Comparison of ENCODE assay signal across 34 cellular contexts in the genomic region with DNA sequence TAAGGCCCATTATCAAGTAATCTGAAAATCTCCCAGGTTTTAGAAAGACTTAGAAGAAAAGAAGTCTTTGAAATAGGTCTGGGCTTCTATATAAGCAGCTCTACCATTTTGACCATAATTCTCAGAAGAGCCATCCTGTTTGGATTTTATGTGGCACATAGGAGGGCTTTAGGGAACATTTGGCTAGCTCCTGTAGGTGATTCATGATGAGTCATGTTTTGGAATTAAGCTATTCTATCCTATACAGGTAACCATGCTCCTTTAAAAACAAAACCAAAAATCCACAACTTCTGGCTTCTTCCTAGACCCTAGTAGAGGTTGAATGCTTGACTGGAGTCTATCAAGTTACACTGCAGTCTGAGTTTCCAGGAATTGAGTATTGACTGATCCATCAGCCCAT. TPM values are rescaled to one million over a fixed set of nuclear protein-coding genes. Genes with fewer than 3 reads are reported as not detected.
"Had no signal": no experiment of that assay in that cellular context is flagged by ENCODE, and none has a peak within 500 bp of the region (broad histone marks: within the 10 kb centered on the region; RNA-seq: fewer than 3 reads in every experiment).

No MANE protein-coding gene starts in this region.

- H3K9me3 Mint-ChIP-seq: activated CD4-positive, alpha-beta memory T cell treated with anti-CD3 and anti-CD28 coated beads for 36 hours; activated CD4-positive, alpha-beta T cell treated with anti-CD3 and anti-CD28 coated beads, Interleukin-2, amount 10 ng/mL, durations not matched to agents 7 days and 5 days; activated naive CD8-positive, alpha-beta T cell treated with anti-CD3 and anti-CD28 coated beads for 36 hours; activated T-cell treated with anti-CD3 and anti-CD28 coated beads, Interleukin-2, amount 50 U/mL, for 4 hours; activated T-helper 1 cell treated with anti-CD3 and anti-CD28 coated beads, Interleukin-12 subunit alpha, Interleukin-12 subunit beta, Interleukin-2, Interleukin-4 antibody, amounts not matched to agents 30 ng/mL and 10 ng/mL and 1 ng/mL, durations not matched to agents 14 hours and 24 hours and 36 hours; WTC11 had no signal

- H3K4me3 ChIP-seq: Peyer's patch had no signal

- H3K4me1 Mint-ChIP-seq: activated CD4-positive, alpha-beta T cell treated with anti-CD3 and anti-CD28 coated beads, Interleukin-2, amount 10 ng/mL, durations not matched to agents 7 days and 5 days; WTC11 had no signal

- H3K36me3 ChIP-seq: brain microvascular endothelial cell, Peyer's patch had no signal

- FAIRE-seq: TTC549 had no signal

- H3K4me2 ChIP-seq: KMS-11 had no signal

- H3K36me3 Mint-ChIP-seq: activated CD4-positive, alpha-beta memory T cell treated with anti-CD3 and anti-CD28 coated beads for 36 hours; activated naive CD8-positive, alpha-beta T cell treated with anti-CD3 and anti-CD28 coated beads for 36 hours; WTC11 had no signal

- H3K9me3 ChIP-seq: Peyer's patch had no signal

- H3K9ac ChIP-seq: KMS-11 had no signal

- H3K27ac Mint-ChIP-seq: activated CD4-positive, alpha-beta memory T cell treated with anti-CD3 and anti-CD28 coated beads for 36 hours; activated CD4-positive, alpha-beta T cell treated with anti-CD3 and anti-CD28 coated beads for 36 hours; activated CD4-positive, alpha-beta T cell treated with anti-CD3 and anti-CD28 coated beads, Interleukin-2, amount 10 ng/mL, durations not matched to agents 7 days and 5 days; activated naive CD8-positive, alpha-beta T cell treated with anti-CD3 and anti-CD28 coated beads for 36 hours; activated T-helper 1 cell treated with anti-CD3 and anti-CD28 coated beads, Interleukin-12 subunit alpha, Interleukin-12 subunit beta, Interleukin-2, Interleukin-4 antibody, amounts not matched to agents 30 ng/mL and 10 ng/mL and 1 ng/mL, durations not matched to agents 14 hours and 24 hours and 36 hours; WTC11 had no signal

- H3K4me3 Mint-ChIP-seq: activated CD4-positive, alpha-beta memory T cell treated with anti-CD3 and anti-CD28 coated beads for 36 hours; activated CD4-positive, alpha-beta T cell treated with anti-CD3 and anti-CD28 coated beads for 36 hours; activated CD4-positive, alpha-beta T cell treated with anti-CD3 and anti-CD28 coated beads, Interleukin-2, amount 10 ng/mL, durations not matched to agents 7 days and 5 days; activated naive CD8-positive, alpha-beta T cell treated with anti-CD3 and anti-CD28 coated beads for 36 hours; activated T-cell treated with anti-CD3 and anti-CD28 coated beads, Interleukin-2, amount 50 U/mL, for 4 hours; activated T-helper 1 cell treated with anti-CD3 and anti-CD28 coated beads, Interleukin-12 subunit alpha, Interleukin-12 subunit beta, Interleukin-2, Interleukin-4 antibody, amounts not matched to agents 30 ng/mL and 10 ng/mL and 1 ng/mL, durations not matched to agents 14 hours and 24 hours and 36 hours; WTC11 had no signal

- H3K4me1 ChIP-seq: Peyer's patch had no signal

- H3K27me3 ChIP-seq: brain microvascular endothelial cell, Peyer's patch had no signal

- H3K27ac ChIP-seq: brain microvascular endothelial cell, KMS-11, Peyer's patch had no signal

- DNase-seq: activated CD4-positive, alpha-beta memory T cell treated with anti-CD3 and anti-CD28 coated beads for 36 hours; activated CD4-positive, alpha-beta T cell treated with anti-CD3 and anti-CD28 coated beads for 36 hours; activated CD4-positive, alpha-beta T cell treated with anti-CD3 and anti-CD28 coated beads, Interleukin-2, amount 10 ng/mL, durations not matched to agents 7 days and 5 days; activated CD8-positive, alpha-beta memory T cell treated with anti-CD3 and anti-CD28 coated beads, Interleukin-2, amount 50 U/mL, for 4 hours; activated effector memory CD4-positive, alpha-beta T cell treated with Interleukin-2 at 50 U/mL for 16 hours; activated naive CD4-positive, alpha-beta T cell treated with anti-CD3 and anti-CD28 coated beads, Interleukin-2, amount 50 U/mL, for 16 hours; activated naive CD8-positive, alpha-beta T cell treated with anti-CD3 and anti-CD28 coated beads for 36 hours; activated T-cell treated with anti-CD3 and anti-CD28 coated beads for 4 hours; activated T-cell treated with anti-CD3 and anti-CD28 coated beads, Interleukin-2, amount 50 U/mL, for 4 hours; amniotic stem cell; aorta; brain microvascular endothelial cell; NCI-H1048; NCI-H1105 treated with DMSO at 0.1 percent for 48 hours; NCI-H1436; NCI-H1694; NCI-H1930; NCI-H2081 treated with DMSO at 0.1 percent for 48 hours; NCI-H345; NCI-H524 treated with DMSO at 0.1 percent for 48 hours; Peyer's patch; Right ventricle myocardium superior; RPMI8226; SW 1271; T1000 had no signal

RNA-seq across cellular contexts. Expression of a gene that starts 8.9 kb away (rescaled TPM):
- total RNA-seq: activated CD4-positive, alpha-beta memory T cell treated with anti-CD3 and anti-CD28 coated beads for 36 hours; activated CD4-positive, alpha-beta T cell treated with anti-CD3 and anti-CD28 coated beads for 36 hours; activated CD4-positive, alpha-beta T cell treated with anti-CD3 and anti-CD28 coated beads, Interleukin-2, amount 10 ng/mL, durations not matched to agents 7 days and 5 days; activated naive CD8-positive, alpha-beta T cell treated with anti-CD3 and anti-CD28 coated beads for 36 hours; activated T-cell treated with anti-CD3 and anti-CD28 coated beads, Interleukin-2, amount 50 U/mL, for 4 hours; activated T-helper 1 cell treated with anti-CD3 and anti-CD28 coated beads, Interleukin-12 subunit alpha, Interleukin-12 subunit beta, Interleukin-2, Interleukin-4 antibody, amounts not matched to agents 30 ng/mL and 10 ng/mL and 1 ng/mL, durations not matched to agents 14 hours and 24 hours and 36 hours; aorta; cardiac septum; LHCN-M2; NCI-H460; Right ventricle myocardium superior; T-helper 1 cell treated with Interleukin-12 subunit alpha and Interleukin-12 subunit beta and Interleukin-4 antibody, amounts not matched to agents 30 ng/mL and 1 ng/mL, for 36 hours; T-helper 2 cell treated with Interferon-gamma antibody and Interleukin-4, amounts not matched to agents 100 ng/mL and 5 ng/mL, for 36 hours had no signal

RNA-seq across cellular contexts. Expression of a gene that starts 41.1 kb away (rescaled TPM):
- total RNA-seq: activated CD4-positive, alpha-beta memory T cell treated with anti-CD3 and anti-CD28 coated beads for 36 hours; activated CD4-positive, alpha-beta T cell treated with anti-CD3 and anti-CD28 coated beads for 36 hours; activated CD4-positive, alpha-beta T cell treated with anti-CD3 and anti-CD28 coated beads, Interleukin-2, amount 10 ng/mL, durations not matched to agents 7 days and 5 days; activated naive CD8-positive, alpha-beta T cell treated with anti-CD3 and anti-CD28 coated beads for 36 hours; activated T-cell treated with anti-CD3 and anti-CD28 coated beads, Interleukin-2, amount 50 U/mL, for 4 hours; activated T-helper 1 cell treated with anti-CD3 and anti-CD28 coated beads, Interleukin-12 subunit alpha, Interleukin-12 subunit beta, Interleukin-2, Interleukin-4 antibody, amounts not matched to agents 30 ng/mL and 10 ng/mL and 1 ng/mL, durations not matched to agents 14 hours and 24 hours and 36 hours; aorta; cardiac septum; LHCN-M2; NCI-H460; Peyer's patch; Right ventricle myocardium superior; T-helper 1 cell treated with Interleukin-12 subunit alpha and Interleukin-12 subunit beta and Interleukin-4 antibody, amounts not matched to agents 30 ng/mL and 1 ng/mL, for 36 hours; T-helper 2 cell treated with Interferon-gamma antibody and Interleukin-4, amounts not matched to agents 100 ng/mL and 5 ng/mL, for 36 hours; WTC11 had no signal
